8 cellular contexts compared by ENCODE assay signal in the genomic region with DNA sequence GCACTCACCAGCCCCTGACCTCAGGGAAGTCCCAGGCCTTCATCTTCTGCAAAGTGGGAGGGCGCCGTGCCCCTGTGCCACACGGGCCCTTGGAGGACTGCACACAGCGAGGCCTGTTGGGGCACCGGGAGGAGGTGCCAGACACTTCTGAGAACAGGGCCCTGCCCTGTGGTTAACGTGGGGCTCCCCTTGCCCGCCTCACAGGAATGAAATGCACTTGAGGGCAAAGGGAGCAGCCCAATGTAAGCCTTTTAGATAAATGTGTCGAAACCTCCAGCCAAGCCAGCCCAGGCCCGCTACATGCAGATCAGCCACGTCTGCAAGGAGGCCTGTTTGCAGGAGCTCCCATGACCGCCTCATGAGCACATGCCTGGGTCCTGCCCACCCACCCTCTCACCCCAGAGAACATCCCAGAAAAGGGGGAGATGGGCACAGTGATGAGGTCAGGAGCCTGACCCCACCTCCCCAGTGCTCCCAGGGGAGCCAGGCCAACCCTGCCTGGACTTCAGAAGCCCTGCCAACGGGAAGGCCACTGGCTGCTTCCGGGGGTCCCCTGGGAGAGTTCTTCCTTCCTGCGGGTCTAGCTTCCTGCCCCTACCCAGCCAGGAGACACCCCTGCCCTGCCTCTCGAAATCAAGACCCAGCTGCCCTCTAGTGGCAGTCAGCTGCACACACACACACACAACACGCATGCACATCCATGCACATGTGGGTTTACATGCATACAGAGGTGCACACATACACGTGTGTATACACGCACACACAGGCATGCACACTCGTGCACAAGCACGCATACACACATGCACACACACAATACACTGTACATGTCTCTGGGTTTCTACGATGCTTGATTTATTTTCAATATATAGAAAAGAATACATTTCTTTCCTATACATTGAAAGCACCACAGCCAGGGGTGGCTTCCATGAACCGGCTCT.
A peak's percentile ranks its signal among the peaks of the same experiment; 100 is the strongest.
DNase-seq lines count a peak whose midpoint lies in the region; ATAC-seq and TF ChIP-seq lines count a peak whose summit lies in the region.

No MANE protein-coding gene starts in this region.

- peaks cover 6% of the 10 kb centered on the region; the same call in 1 of the 2 replicates for H3K27me3 Mint-ChIP-seq in HFFc6 (ENCODE audit: insufficient read depth)

- H3K36me3 Mint-ChIP-seq in HFFc6 (ENCODE audit: low read depth): peaks cover 7% of the 10 kb centered on the region

- ATAC-seq in lung (ENCODE audit: insufficient read depth, low FRiP score) (no peak), GM19035 (IDR thresholded peaks at IDR 0.05; ENCODE audit: unreplicated experiment) (no peak), GM19467 (IDR thresholded peaks at IDR 0.05; ENCODE audit: unreplicated experiment) (no peak)

- H3K9me3 ChIP-seq in lung (ENCODE audit: control insufficient read depth in 2 of 2, insufficient read depth in 1 of 2, low read length in 1 of 2): peaks cover 0 to 3% of the 10 kb centered on the region in 2 donors

- TF ChIP-seq CTCF in HFFc6 (IDR thresholded peaks at IDR 0.05) (peak; percentile 84), lung (IDR thresholded peaks at IDR 0.05; ENCODE audit: control extremely low read depth, extremely low read depth) (peak; percentile 10)

- no peak overlapping the region for H3K27ac Mint-ChIP-seq in HFFc6

- no peaks in the 10 kb centered on the region for H3K4me1 Mint-ChIP-seq in HFFc6 (ENCODE audit: low read depth)

- DNase-seq in DMS 273 treated with DMSO at 0.1 percent for 48 hours (lab: John Stamatoyannopoulos, UW) (peak; percentile 22), HFFc6 (peak; percentile 13), RPMI8226 (peak; percentile 56), lung (ENCODE audit: low spot score) (no peak), substantia nigra (lab: John Stamatoyannopoulos, UW) (peak in 29 of 49 donors; percentile 5 to 55 (median 20))
- peak; percentile 15 for DNase-seq in central memory CD4-positive, alpha-beta T cell

- H3K4me1 ChIP-seq in lung (ENCODE audit: control insufficient read depth in 2 of 2, insufficient read depth in 2 of 2, low read length in 2 of 2): no peaks in the 10 kb centered on the region

- H3K27ac ChIP-seq in lung (ENCODE audit: low read depth in 1 of 2, low read length in 1 of 2): no peak overlapping the region
- H3K27ac ChIP-seq in substantia nigra (ENCODE audit: low read depth, low read length, poor library complexity, severe bottlenecking): no peak overlapping the region

- no peak overlapping the region for H3K4me3 Mint-ChIP-seq in HFFc6

- H3K9me3 Mint-ChIP-seq in HFFc6: peaks cover 25% of the 10 kb centered on the region

- no peak overlapping the region for H3K4me3 ChIP-seq in lung

- no peaks in the 10 kb centered on the region for H3K36me3 ChIP-seq in lung (ENCODE audit: control insufficient read depth in 2 of 2, insufficient read depth in 2 of 2, low read length in 2 of 2)

- no peaks in the 10 kb centered on the region for H3K27me3 ChIP-seq in lung (ENCODE audit: control insufficient read depth, insufficient read depth)

- WGBS in lung, 2 donors: 49 to 52% methylated on average over 22 of the region's 22 CpGs
